In genomic region chr2:121530210-121530562, GRCh38 we compare ENCODE assay signal across 8 cellular contexts. TPM values are rescaled to one million over a fixed set of nuclear protein-coding genes. Genes with fewer than 3 reads are reported as not detected.
DNase-seq lines count a peak whose midpoint lies in the region; ATAC-seq and TF ChIP-seq lines count a peak whose summit lies in the region.

No MANE protein-coding gene starts in this region.

- in situ Hi-C loops in G401 (cut with HindIII; ENCODE audit: low sequenced_read_pairs) = no loop called here

- H3K36me3 ChIP-seq in neuron (ENCODE audit: insufficient read depth, low read length) = peaks cover 10% of the 10 kb centered on the region

- H3K27me3 ChIP-seq in neuron (ENCODE audit: insufficient read depth, low read length) = no peaks in the 10 kb centered on the region

- no peak for TF ChIP-seq CTCF in activated B cell treated with CpG ODN at 0.5 μM for 24 hours (IDR thresholded peaks at IDR 0.05)
- TF ChIP-seq CTCF in fibroblast of pulmonary artery (IDR thresholded peaks at IDR 0.05; ENCODE audit: low read length, missing control alignments) = no peak

- peak overlapping the region; percentile 77 for H3K4me3 ChIP-seq in fibroblast of pulmonary artery (replicated peaks; ENCODE audit: low read depth, low read length)
- peak overlapping the region; percentile 82 for H3K4me3 ChIP-seq in neuron (ENCODE audit: low read length)

- peak overlapping the region; percentile 100 for H3K27ac Mint-ChIP-seq in T-helper 1 cell treated with Interleukin-12 subunit alpha and Interleukin-12 subunit beta and Interleukin-4 antibody, amounts not matched to agents 30 μg/mL and 1 μg/mL, for 36 hours
- H3K27ac Mint-ChIP-seq in activated B cell treated with CpG ODN at 0.5 μM for 24 hours = peak overlapping the region; percentile 99

- H3K9me3 Mint-ChIP-seq in T-helper 1 cell treated with Interleukin-12 subunit alpha and Interleukin-12 subunit beta and Interleukin-4 antibody, amounts not matched to agents 30 μg/mL and 1 μg/mL, for 36 hours = peaks cover 3% of the 10 kb centered on the region
- H3K9me3 Mint-ChIP-seq in activated B cell treated with CpG ODN at 0.5 μM for 24 hours = no peaks in the 10 kb centered on the region

- H3K4me1 ChIP-seq in neuron (ENCODE audit: insufficient read depth, low read length) = peaks cover 35% of the 10 kb centered on the region

- POLR2A ChIA-PET in activated B cell treated with CpG ODN at 0.5 μM for 24 hours (lab: Charles Lee) = interaction anchor here (0.5 to 5.2 kb wide), 38 partner anchors 10 to 1770 kb away, joined by 3 to 268 read pairs (median 5); partner anchors contain the start of genes CLASP1, NIFK, PTPN4 and TSN

- peak overlapping the region; percentile 96 for H3K4me3 Mint-ChIP-seq in T-helper 1 cell treated with Interleukin-12 subunit alpha and Interleukin-12 subunit beta and Interleukin-4 antibody, amounts not matched to agents 30 μg/mL and 1 μg/mL, for 36 hours
- peak overlapping the region; percentile 93 for H3K4me3 Mint-ChIP-seq in activated B cell treated with CpG ODN at 0.5 μM for 24 hours

- H2AFZ ChIP-seq in neuron (ENCODE audit: low read depth, low read length) = peak overlapping the region; percentile 27

- peaks cover 44% of the 10 kb centered on the region for H3K4me1 Mint-ChIP-seq in T-helper 1 cell treated with Interleukin-12 subunit alpha and Interleukin-12 subunit beta and Interleukin-4 antibody, amounts not matched to agents 30 μg/mL and 1 μg/mL, for 36 hours (ENCODE audit: low read depth)
- peaks cover 30% of the 10 kb centered on the region for H3K4me1 Mint-ChIP-seq in activated B cell treated with CpG ODN at 0.5 μM for 24 hours

- ATAC-seq in GM21737 (IDR thresholded peaks at IDR 0.05; ENCODE audit: unreplicated experiment) (peak; percentile 43), activated B cell treated with CpG ODN at 0.5 μM for 24 hours (ENCODE audit: low read depth) (peak; percentile 36)

- H3K9me3 ChIP-seq in neuron (ENCODE audit: low read length) = no peaks in the 10 kb centered on the region

- peaks cover 19% of the 10 kb centered on the region for H3K36me3 Mint-ChIP-seq in T-helper 1 cell treated with Interleukin-12 subunit alpha and Interleukin-12 subunit beta and Interleukin-4 antibody, amounts not matched to agents 30 μg/mL and 1 μg/mL, for 36 hours (ENCODE audit: low read depth)
- H3K36me3 Mint-ChIP-seq in activated B cell treated with CpG ODN at 0.5 μM for 24 hours (ENCODE audit: low read depth) = peaks cover 19% of the 10 kb centered on the region

- H3K27me3 Mint-ChIP-seq in T-helper 1 cell treated with Interleukin-12 subunit alpha and Interleukin-12 subunit beta and Interleukin-4 antibody, amounts not matched to agents 30 μg/mL and 1 μg/mL, for 36 hours (ENCODE audit: low read depth) = no peaks in the 10 kb centered on the region
- H3K27me3 Mint-ChIP-seq in activated B cell treated with CpG ODN at 0.5 μM for 24 hours = no peaks in the 10 kb centered on the region

- DNase-seq in T-helper 1 cell (no peak), HuH-7.5 (ENCODE audit: low spot score) (peak; percentile 57), activated B cell treated with CpG ODN at 0.5 μM for 24 hours (peak; percentile 61), fibroblast of pulmonary artery (ENCODE audit: low read depth) (peak; percentile 76), G401 (ENCODE audit: low spot score) (no peak)

- CTCF ChIA-PET in activated B cell treated with CpG ODN at 0.5 μM for 24 hours (lab: Charles Lee) = interaction anchor here (0.8 to 1.7 kb wide), 8 partner anchors 118 to 205 kb away, joined by 3 to 7 read pairs (median 4); partner anchors contain the start of gene CLASP1

- intact Hi-C loops in activated B cell treated with CpG ODN at 0.5 μM for 24 hours (cut with micrococcal nuclease) = loop anchor here (1.0 to 5.0 kb wide), 4 partner anchors 66 to 447 kb away; partner anchors contain the start of genes NIFK and TSN

RNA-seq across cellular contexts. Expression of gene RNU4ATAC, which starts 0.5 kb away (rescaled TPM):
- not detected in 2 replicates for total RNA-seq in activated B cell treated with CpG ODN at 0.5 μM for 24 hours
- total RNA-seq in G401 (2014; rRNA removed; shearing (Covaris generic)) = not detected in 2 replicates

Comparison
In these comparisons a context has a peak if more than half of its experiments do, and no peak if none do; other contexts are left out.
1. DNase-seq: peak in HuH-7.5 (single experiment), activated B cell treated with CpG ODN at 0.5 μM for 24 hours (single experiment) and fibroblast of pulmonary artery (single experiment); none in T-helper 1 cell (0 of 5) and G401 (single experiment).